24 cellular contexts compared by ENCODE assay signal in the genomic region with DNA sequence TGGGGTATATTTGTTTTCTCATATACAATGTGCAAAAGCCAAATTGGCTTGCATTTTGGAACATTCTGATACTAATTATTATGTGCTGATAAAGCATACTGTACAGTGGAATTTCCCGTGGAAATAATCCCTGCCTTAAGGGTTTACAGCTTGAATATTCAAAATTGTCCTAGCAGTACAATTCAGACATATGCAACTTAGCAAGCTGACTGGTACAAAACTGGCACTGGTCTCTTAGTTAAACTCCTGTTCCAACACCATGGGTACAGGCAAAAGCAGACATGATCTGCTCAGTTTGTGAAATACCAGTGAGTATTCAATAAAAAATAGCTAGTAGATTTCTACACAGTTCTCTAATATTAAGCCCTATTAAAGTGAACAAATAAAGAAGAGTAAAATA.
"Had no signal": no experiment of that assay in that cellular context is flagged by ENCODE, and none has a peak within 500 bp of the region (broad histone marks: within the 10 kb centered on the region; RNA-seq: fewer than 3 reads in every experiment).

No MANE protein-coding gene starts in this region.

- H3K9ac ChIP-seq: KMS-11, SK-N-SH had no signal

- H3K36me3 ChIP-seq: SJSA1 had no signal

- H3K9me3 ChIP-seq: SK-N-SH had no signal

- ATAC-seq: K562 had no signal

- DNase-seq: Kasumi-1, MM.1S, MV-4-11, NCI-H1092, NCI-H1105 treated with DMSO at 0.1 percent for 48 hours, NCI-H1417 treated with DMSO at 0.1 percent for 48 hours, NCI-H146, NCI-H187, NCI-H2029, NCI-H2081 treated with DMSO at 0.1 percent for 48 hours, NCI-H2171 treated with DMSO at 0.1 percent for 48 hours, NCI-H345, NCI-H446 treated with DMSO at 0.1 percent for 48 hours, NCI-H510A treated with DMSO at 0.1 percent for 48 hours, NCI-H526 treated with DMSO at 0.1 percent for 48 hours, NCI-H748 treated with DMSO at 0.1 percent for 48 hours, Right ventricle myocardium superior, RPMI8226, SIG-M5, SK-N-SH, SW 1271 had no signal

- H3K27ac ChIP-seq: KMS-11, SJSA1 had no signal

- H3K4me3 ChIP-seq: K562, SJSA1 had no signal
